In genomic region chr17:81253358-81254131, GRCh38 we compare ENCODE assay signal across 8 cellular contexts. TPM values are rescaled to one million over a fixed set of nuclear protein-coding genes. Genes with fewer than 3 reads are reported as not detected.
DNase-seq lines count a peak whose midpoint lies in the region; ATAC-seq and TF ChIP-seq lines count a peak whose summit lies in the region.

No MANE protein-coding gene starts in this region.

- peak; percentile 93 for TF ChIP-seq RAD21 in HCT116 (IDR thresholded peaks at IDR 0.05; ENCODE audit: low read depth)

- intact Hi-C loops in HCT116 (cut with micrococcal nuclease) (loop anchor here (1.0 kb wide), 3 partner anchors 218 to 348 kb away; no protein-coding TSS in a partner anchor), heart left ventricle (cut with DNase I) (loop anchor here (1.0 to 10.0 kb wide), 11 partner anchors 39 to 351 kb away; partner anchors contain the start of genes BAHCC1 (in 1 of the 10) and SLC38A10 (in 1 of the 10))

- peaks cover 0 to 12% of the 10 kb centered on the region in 2 experiments; a peak in 1 of 4 replicates for H3K9me3 ChIP-seq in HCT116 (ENCODE audit: control insufficient read depth in 1 of 2, insufficient read depth in 1 of 2, low read depth in 1 of 2, low read length in 2 of 2)
- no peaks in the 10 kb centered on the region for H3K9me3 ChIP-seq in SJCRH30 (replicated peaks)
- no peaks in the 10 kb centered on the region for H3K9me3 ChIP-seq in heart left ventricle

- CTCF ChIA-PET in HCT116 (lab: Charles Lee), result interaction anchor here (0.6 to 3.0 kb wide), 3 partner anchors 31 to 231 kb away, joined by 3 to 17 read pairs (median 5); partner anchors contain the start of gene CEP131

- peaks cover 24 to 34% of the 10 kb centered on the region in 2 experiments; a peak in 3 of 4 replicates for H3K36me3 ChIP-seq in HCT116 (ENCODE audit: control insufficient read depth in 1 of 2, insufficient read depth in 2 of 2, low read length in 2 of 2)
- H3K36me3 ChIP-seq in SJCRH30, result 0 out of 2 replicates have a peak, but pooled peaks cover 2% of the 10 kb centered on the region
- peaks cover 0 to 67% (median 25%) of the 10 kb centered on the region in 9 donors for H3K36me3 ChIP-seq in heart left ventricle

- peak overlapping the region; percentile 10 for H3K27ac Mint-ChIP-seq in activated naive CD4-positive, alpha-beta T cell treated with anti-CD3 and anti-CD28 coated beads, Interleukin-2, amount 50 U/mL, for 24 hours

- H3K9ac ChIP-seq in HCT116 (ENCODE audit: low read length), result no peak overlapping the region

- RAD21 ChIA-PET in HCT116 (lab: Charles Lee; ENCODE audit: low non-redundant PET in 1 of 2, low total read pairs in 2 of 2, uncharacterized antibody in 2 of 2, unreplicated experiment in 2 of 2), result interaction anchor here (0.9 to 1.0 kb wide), 2 partner anchors 219 kb away, joined by 3 to 4 read pairs; no protein-coding TSS in a partner anchor

- H3K4me1 ChIP-seq in HCT116 (ENCODE audit: control insufficient read depth in 1 of 2, insufficient read depth in 2 of 2, low read length in 2 of 2), result no peaks in the 10 kb centered on the region
- H3K4me1 ChIP-seq in SJCRH30, result peaks cover 14% of the 10 kb centered on the region
- peaks cover 3 to 19% (median 13%) of the 10 kb centered on the region in 12 donors for H3K4me1 ChIP-seq in heart left ventricle

- peak; percentile 66 for ATAC-seq in HCT116
- peak in 3 of 4 donors; percentile 33 to 45 (median 35) for ATAC-seq in heart left ventricle
- ATAC-seq in HG03520 (IDR thresholded peaks at IDR 0.05; ENCODE audit: unreplicated experiment), result no peak
- no peak for ATAC-seq in GM19023 (IDR thresholded peaks at IDR 0.05; ENCODE audit: unreplicated experiment)

- POLR2A ChIA-PET in HCT116 (lab: Charles Lee), result interaction anchor here (1.2 to 1.7 kb wide), 2 partner anchors 219 kb away, joined by 4 to 5 read pairs; no protein-coding TSS in a partner anchor

- no peak overlapping the region for H3K27ac ChIP-seq in HCT116 (ENCODE audit: low read depth, low read length)
- H3K27ac ChIP-seq in SJCRH30, result no peak overlapping the region
- no peak overlapping the region for H3K27ac ChIP-seq in heart left ventricle

- H3K36me3 Mint-ChIP-seq in activated naive CD4-positive, alpha-beta T cell treated with anti-CD3 and anti-CD28 coated beads, Interleukin-2, amount 50 U/mL, for 24 hours, result peaks cover 6% of the 10 kb centered on the region

- peaks cover 9% of the 10 kb centered on the region; the same call in 1 of the 2 replicates for H3K79me2 ChIP-seq in HCT116 (ENCODE audit: insufficient read depth, low read length)

- H3K9me3 Mint-ChIP-seq in activated naive CD4-positive, alpha-beta T cell treated with anti-CD3 and anti-CD28 coated beads, Interleukin-2, amount 50 U/mL, for 24 hours, result no peaks in the 10 kb centered on the region

- no peak overlapping the region for H3K4me3 ChIP-seq in HCT116 (replicated peaks in 1 of 2; ENCODE audit: low read depth in 1 of 2, low read length in 2 of 2)
- H3K4me3 ChIP-seq in SJCRH30, result no peak overlapping the region
- H3K4me3 ChIP-seq in heart left ventricle, result no peak overlapping the region

- H4K20me1 ChIP-seq in HCT116 (ENCODE audit: insufficient read depth), result no peaks in the 10 kb centered on the region

- no peak overlapping the region for H2AFZ ChIP-seq in HCT116 (ENCODE audit: low read depth, low read length, poor library complexity, severe bottlenecking)

- no peaks in the 10 kb centered on the region for H3K27me3 ChIP-seq in HCT116 (ENCODE audit: insufficient read depth, low read length)
- H3K27me3 ChIP-seq in SJCRH30, result no peaks in the 10 kb centered on the region
- H3K27me3 ChIP-seq in heart left ventricle, result no peaks in the 10 kb centered on the region

- no peaks in the 10 kb centered on the region for H3K9me2 ChIP-seq in HCT116 (ENCODE audit: insufficient read depth)

- no peak for TF ChIP-seq POLR2A in HCT116 (IDR thresholded peaks at IDR 0.05; ENCODE audit: borderline replicate concordance, extremely low read depth, insufficient read depth, insufficient read length)
- TF ChIP-seq POLR2A in heart left ventricle (IDR thresholded peaks at IDR 0.05), result no peak

- TF ChIP-seq CTCF in HCT116 (IDR thresholded peaks at IDR 0.05 in 2 of 3, conservative IDR thresholded peaks at IDR 0.05 in 1 of 3; ENCODE audit: borderline replicate concordance in 1 of 3, insufficient read depth in 1 of 3, low read depth in 2 of 3, low read length in 2 of 3) (peak; percentile 69 to 95 (median 74)), heart left ventricle (IDR thresholded peaks at IDR 0.05) (peak; percentile 66 to 88 (median 81))

- no peak overlapping the region for H3K4me2 ChIP-seq in HCT116 (ENCODE audit: low read length)

- no TSS peak for BruUV-seq in HCT116 (replicated peaks; lab: Mats Ljungman, UMichigan)

- H3K4me1 Mint-ChIP-seq in activated naive CD4-positive, alpha-beta T cell treated with anti-CD3 and anti-CD28 coated beads, Interleukin-2, amount 50 U/mL, for 24 hours, result peaks cover 9% of the 10 kb centered on the region

- H3K4me3 Mint-ChIP-seq in activated naive CD4-positive, alpha-beta T cell treated with anti-CD3 and anti-CD28 coated beads, Interleukin-2, amount 50 U/mL, for 24 hours, result no peak overlapping the region

- DNase-seq in Ammon's horn (ENCODE audit: low spot score), result peak; percentile 76
- DNase-seq in HCT116 (ENCODE audit: low read depth, low spot score), result no peak
- DNase-seq in SJCRH30, result peak; percentile 64 to 88
- peak in 1 of 5 donors; percentile 52 for DNase-seq in heart left ventricle
- DNase-seq in smooth muscle cell of the brain vasculature (ENCODE audit: low read depth, low spot score), result peak; percentile 10

- no peaks in the 10 kb centered on the region for H3K27me3 Mint-ChIP-seq in activated naive CD4-positive, alpha-beta T cell treated with anti-CD3 and anti-CD28 coated beads, Interleukin-2, amount 50 U/mL, for 24 hours

- 55 to 59% (median 57%) methylated on average over 19 of the region's 19 CpGs for WGBS in heart left ventricle, 4 donors

TF ChIP-seq in HCT116, 20 proteins besides CTCF, POLR2A, EP300 and RAD21:
- no peak for TF ChIP-seq FOSL1 (IDR thresholded peaks at IDR 0.05; ENCODE audit: low read depth)
- no peak for TF ChIP-seq EZH2 (IDR thresholded peaks at IDR 0.05)
- no peak for TF ChIP-seq CBX3 (IDR thresholded peaks at IDR 0.05; ENCODE audit: low read depth)
- 0 out of 2 replicates have a peak, but pooled peaks have one; percentile 8 for TF ChIP-seq POLR2AphosphoS5 (IDR thresholded peaks at IDR 0.05; ENCODE audit: low read depth, low read length)
- TF ChIP-seq ATF3 (IDR thresholded peaks at IDR 0.05), result no peak

RNA-seq across cellular contexts. Expression of gene NDUFAF8, which starts 14.4 kb away (rescaled TPM):
- total RNA-seq in HCT116 (2021; ENCODE audit: unreplicated experiment) (102 TPM), heart left ventricle (10 to 100 TPM; 31.8 to 77.1 (median 50.2) TPM)
- 193 and 202 TPM in 2 replicates for polyA plus RNA-seq in HCT116 (2012)
- 129 and 132 TPM in 2 replicates for total RNA-seq in SJCRH30 (2014; rRNA removed; shearing (Covaris generic))
- 10 to 100 TPM; 26.7 to 51.9 TPM for polyA plus RNA-seq in heart left ventricle

RNA-seq across cellular contexts. Expression of gene TEPSIN, which starts 14.7 kb away (rescaled TPM):
- total RNA-seq in HCT116 (2021; ENCODE audit: unreplicated experiment), result 50.6 TPM
- polyA plus RNA-seq in HCT116 (2012), result 24.0 and 26.4 TPM in 2 replicates
- 21.5 and 29.3 TPM in 2 replicates for total RNA-seq in SJCRH30 (2014; rRNA removed; shearing (Covaris generic))
- 10 to 100 TPM in 5 of 9 donors, 1 to 10 TPM in 4; 6.8 to 16.0 (median 10.2) TPM for total RNA-seq in heart left ventricle
- 10 to 100 TPM; 12.4 to 14.4 TPM for polyA plus RNA-seq in heart left ventricle

RNA-seq across cellular contexts. Expression of gene CEP131, which starts 30.8 kb away (rescaled TPM):
- 30.2 TPM for total RNA-seq in HCT116 (2021; ENCODE audit: unreplicated experiment)
- 28.5 and 28.9 TPM in 2 replicates for polyA plus RNA-seq in HCT116 (2012)
- 31.5 and 33.0 TPM in 2 replicates for total RNA-seq in SJCRH30 (2014; rRNA removed; shearing (Covaris generic))
- total RNA-seq in heart left ventricle, result 10 to 100 TPM in 3 of 9 donors, 1 to 10 TPM in 6; 7.0 to 15.8 (median 8.9) TPM
- 10 to 100 TPM in 1 of 2 donors, 1 to 10 TPM in 1; 8.0 to 14.7 TPM for polyA plus RNA-seq in heart left ventricle

RNA-seq across cellular contexts. Expression of gene SLC38A10, which starts 41.6 kb away (rescaled TPM):
- total RNA-seq in HCT116 (2021; ENCODE audit: unreplicated experiment), result 109 TPM
- polyA plus RNA-seq in HCT116 (2012), result 75.0 and 96.2 TPM in 2 replicates
- total RNA-seq in SJCRH30 (2014; rRNA removed; shearing (Covaris generic)), result 97.0 and 99.8 TPM in 2 replicates
- 10 to 100 TPM; 27.4 to 67.7 (median 43.1) TPM for total RNA-seq in heart left ventricle
- polyA plus RNA-seq in heart left ventricle, result 10 to 100 TPM; 48.0 to 63.3 TPM

Comparison
In these comparisons a context has a peak if more than half of its experiments do, and no peak if none do; other contexts are left out.
1. ATAC-seq: peak in HCT116 (single experiment) and heart left ventricle (3 of 4); none in HG03520 (single experiment) and GM19023 (single experiment).